8 cellular contexts compared by ENCODE assay signal in the genomic region with DNA sequence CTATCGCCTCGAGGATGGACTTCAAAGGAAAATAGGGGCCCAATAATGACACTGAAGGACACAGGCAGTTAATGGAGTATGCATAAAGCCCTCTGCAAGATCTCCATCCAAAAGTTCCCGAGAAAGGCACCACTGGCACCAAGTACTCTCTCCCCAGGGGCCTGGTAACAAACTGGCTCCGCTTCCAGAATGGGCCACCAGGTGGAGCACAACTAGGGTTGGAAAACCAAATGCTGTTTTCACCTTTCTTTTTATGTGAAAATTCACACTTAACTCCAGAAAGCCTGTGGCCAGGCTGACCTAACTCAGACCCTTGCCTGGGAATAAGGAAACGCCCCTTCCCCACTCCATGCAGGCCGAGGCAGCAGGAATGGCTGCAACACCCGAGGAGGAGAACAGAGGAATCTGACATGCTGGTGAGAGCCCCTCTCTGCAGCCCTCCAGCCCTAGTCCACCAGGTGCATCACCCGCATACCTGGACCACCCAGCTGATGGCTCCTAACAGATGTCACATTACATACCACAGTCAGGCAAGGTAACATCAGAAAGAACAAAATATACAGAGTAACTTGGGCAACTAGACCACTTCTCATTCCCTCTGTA. TPM values are rescaled to one million over a fixed set of nuclear protein-coding genes. Genes with fewer than 3 reads are reported as not detected.
DNase-seq lines count a peak whose midpoint lies in the region; ATAC-seq and TF ChIP-seq lines count a peak whose summit lies in the region.

No MANE protein-coding gene starts in this region.

- H3K27ac ChIP-seq in OCI-LY1 (ENCODE audit: low read depth, low read length, poor library complexity, severe bottlenecking) (no peak overlapping the region), neuronal stem cell (replicated peaks; ENCODE audit: low read length) (no peak overlapping the region), testis (no peak overlapping the region)

- H4K91ac ChIP-seq in neuronal stem cell (ENCODE audit: low read depth, low read length, poor library complexity) = no peak overlapping the region

- H3K9me3 Mint-ChIP-seq in activated T-cell treated with anti-CD3 and anti-CD28 coated beads, Interleukin-2, amount 50 U/mL, for 24 hours = no peaks in the 10 kb centered on the region

- H2AFZ ChIP-seq in OCI-LY1 (ENCODE audit: low read length) (no peak overlapping the region), neuronal stem cell (ENCODE audit: low read length) (no peak overlapping the region)

- no peak for TF ChIP-seq POLR2A in testis (IDR thresholded peaks at IDR 0.05)

- no peak overlapping the region for H2BK5ac ChIP-seq in neuronal stem cell (ENCODE audit: low read length)

- no peak overlapping the region for H2BK12ac ChIP-seq in neuronal stem cell (ENCODE audit: low read length)

- H3K36me3 Mint-ChIP-seq in activated T-cell treated with anti-CD3 and anti-CD28 coated beads, Interleukin-2, amount 50 U/mL, for 24 hours (ENCODE audit: low read depth) = peaks cover 61% of the 10 kb centered on the region

- H3K36me3 ChIP-seq in OCI-LY1 (ENCODE audit: insufficient read depth, low read length) (no peaks in the 10 kb centered on the region), neuronal stem cell (replicated peaks in 1 of 2; ENCODE audit: control insufficient read depth in 2 of 2, insufficient read depth in 2 of 2, low read length in 2 of 2) (peaks cover 17 to 77% of the 10 kb centered on the region in 2 donors), testis (ENCODE audit: low read depth, missing control alignments) (no peaks in the 10 kb centered on the region)

- H4K20me1 ChIP-seq in OCI-LY1 (ENCODE audit: insufficient read depth, low read length) = no peaks in the 10 kb centered on the region

- ATAC-seq in GM19467 (IDR thresholded peaks at IDR 0.05; ENCODE audit: unreplicated experiment) = no peak

- H3K9me2 ChIP-seq in OCI-LY1 (ENCODE audit: low read depth, low read length) = no peaks in the 10 kb centered on the region

- no peak overlapping the region for H4K8ac ChIP-seq in neuronal stem cell (ENCODE audit: low read depth, low read length)

- H3F3A ChIP-seq in OCI-LY1 (ENCODE audit: insufficient read depth, low read length) = no peaks in the 10 kb centered on the region

- peaks cover 22% of the 10 kb centered on the region for H3K79me1 ChIP-seq in neuronal stem cell (ENCODE audit: low read depth, low read length)

- no peak overlapping the region; the same call in 1 of the 2 replicates for H3K4me2 ChIP-seq in OCI-LY1 (ENCODE audit: low read length)
- no peak overlapping the region for H3K4me2 ChIP-seq in neuronal stem cell (ENCODE audit: insufficient read depth, low read length, poor library complexity, severe bottlenecking)

- no peaks in the 10 kb centered on the region for H3K9me3 ChIP-seq in OCI-LY1 (ENCODE audit: low read length)
- H3K9me3 ChIP-seq in neuronal stem cell (replicated peaks in 1 of 2; ENCODE audit: control insufficient read depth in 2 of 2, insufficient read depth in 1 of 2, low read depth in 1 of 2, low read length in 2 of 2) = no peaks in the 10 kb centered on the region
- no peaks in the 10 kb centered on the region for H3K9me3 ChIP-seq in testis

- H3K27me3 ChIP-seq in OCI-LY1 (ENCODE audit: insufficient read depth, low read length) = no peaks in the 10 kb centered on the region
- no peaks in the 10 kb centered on the region for H3K27me3 ChIP-seq in neuronal stem cell (ENCODE audit: control insufficient read depth in 3 of 3, insufficient read depth in 3 of 3, low read depth in 1 of 3, low read length in 3 of 3)
- no peaks in the 10 kb centered on the region for H3K27me3 ChIP-seq in testis

- no peak overlapping the region for H3K18ac ChIP-seq in neuronal stem cell (ENCODE audit: low read length)

- DNase-seq in ACHN (peak; percentile 33), GM13977 (ENCODE audit: low spot score) (peak; percentile 76), fibroblast of peridontal ligament (ENCODE audit: extremely low read depth) (peak; percentile 58), neuronal stem cell (ENCODE audit: low spot score) (peak; percentile 56), testis (peak; percentile 69)
- peak; percentile 85 for DNase-seq in activated T-cell treated with anti-CD3 and anti-CD28 coated beads, Interleukin-2, amount 50 U/mL, for 24 hours

- TF ChIP-seq CTCF in GM13977 (IDR thresholded peaks at IDR 0.05; ENCODE audit: extremely low read depth, insufficient read depth, missing control alignments) = peak; percentile 88
- TF ChIP-seq CTCF in OCI-LY1 (IDR thresholded peaks at IDR 0.05; ENCODE audit: low read length) = peak; percentile 91
- TF ChIP-seq CTCF in testis (IDR thresholded peaks at IDR 0.05) = peak; percentile 45 to 83 (median 72)

- WGBS in neuronal stem cell (ENCODE audit: extremely low coverage in 2 of 2, insufficient read length in 2 of 2, insufficient replicate concordance in 1 of 2), 2 donors = no CpG with 5 or more reads among the region's 8 CpGs
- 44 to 69% methylated on average over 8 of the region's 8 CpGs for WGBS in testis, 2 donors

- no peak overlapping the region for H3K9ac ChIP-seq in OCI-LY1 (ENCODE audit: low read length)
- no peak overlapping the region for H3K9ac ChIP-seq in neuronal stem cell (ENCODE audit: low read depth, low read length, poor library complexity)

- H2BK15ac ChIP-seq in neuronal stem cell (ENCODE audit: low read length) = no peak overlapping the region

- no peak overlapping the region for H3K4ac ChIP-seq in neuronal stem cell (ENCODE audit: low read length)

- H3K23ac ChIP-seq in neuronal stem cell (ENCODE audit: low read depth, low read length, poor library complexity) = no peak overlapping the region

- no peaks in the 10 kb centered on the region for H3K27me3 Mint-ChIP-seq in activated T-cell treated with anti-CD3 and anti-CD28 coated beads, Interleukin-2, amount 50 U/mL, for 24 hours

- H3K4me3 ChIP-seq in OCI-LY1 (ENCODE audit: low read depth, low read length, poor library complexity, severe bottlenecking) = no peak overlapping the region
- no peak overlapping the region for H3K4me3 ChIP-seq in neuronal stem cell (ENCODE audit: low read length in 2 of 2)
- no peak overlapping the region for H3K4me3 ChIP-seq in testis

- no peak overlapping the region for H2AK5ac ChIP-seq in neuronal stem cell (ENCODE audit: low read depth, low read length)

- H3K27ac Mint-ChIP-seq in activated T-cell treated with anti-CD3 and anti-CD28 coated beads, Interleukin-2, amount 50 U/mL, for 24 hours = no peak overlapping the region

- no peak overlapping the region for H3K14ac ChIP-seq in neuronal stem cell (ENCODE audit: low read length)

- peaks cover 37% of the 10 kb centered on the region for H3K4me1 Mint-ChIP-seq in activated T-cell treated with anti-CD3 and anti-CD28 coated beads, Interleukin-2, amount 50 U/mL, for 24 hours (ENCODE audit: low read depth)

- intact Hi-C loops in testis (cut with DNase I; ENCODE audit: low total_unique reads) = no loop called here

- in situ Hi-C loops in ACHN (cut with HindIII; ENCODE audit: low pct_ligation_motif_present, low pct_unique_long_range_greater_than_20kb, low sequenced_read_pairs) = no loop called here
- in situ Hi-C loops in GM13977 (cut with MboI; ENCODE audit: low pct_unique_long_range_greater_than_20kb, low sequenced_read_pairs, unreplicated experiment) = no loop called here

- no peak overlapping the region for H2BK120ac ChIP-seq in neuronal stem cell (ENCODE audit: low read depth, low read length)

- peaks cover 8% of the 10 kb centered on the region for H3K4me1 ChIP-seq in OCI-LY1 (ENCODE audit: insufficient read depth, low read length, severe bottlenecking)
- H3K4me1 ChIP-seq in neuronal stem cell (ENCODE audit: control insufficient read depth in 2 of 2, insufficient read depth in 1 of 2, low read depth in 1 of 2, low read length in 2 of 2) = peaks cover 4 to 8% of the 10 kb centered on the region in 2 donors
- H3K4me1 ChIP-seq in testis = no peaks in the 10 kb centered on the region

- no peaks in the 10 kb centered on the region for H3K79me2 ChIP-seq in OCI-LY1 (ENCODE audit: insufficient read depth, low read length)

- no peak overlapping the region for H3K4me3 Mint-ChIP-seq in activated T-cell treated with anti-CD3 and anti-CD28 coated beads, Interleukin-2, amount 50 U/mL, for 24 hours

RNA-seq across cellular contexts. Expression of a gene that starts 42.8 kb away (rescaled TPM):
- polyA plus RNA-seq in neuronal stem cell (2013, experiment 1 of 2) = 30.3 TPM
- polyA plus RNA-seq in neuronal stem cell (2013, experiment 2 of 2) = 27.6 TPM
- total RNA-seq in testis = 100 to 1,000 TPM in 1 of 2 donors, 10 to 100 TPM in 1; 93.7 to 102 TPM
- polyA plus RNA-seq in testis (ENCODE audit: insufficient read depth, low read depth, low replicate concordance) = 44.1 TPM

Comparison
In these comparisons a context has a peak if more than half of its experiments do, and no peak if none do; other contexts are left out.
1. DNase-seq: peak in every context shown above with its lines; median percentile 85 in activated T-cell treated with anti-CD3 and anti-CD28 coated beads, Interleukin-2, amount 50 U/mL, for 24 hours; 76 in GM13977; 69 in testis; 58 in fibroblast of peridontal ligament; 56 in neuronal stem cell; 33 in ACHN.